9 cellular contexts compared by ENCODE assay signal in the genomic region with DNA sequence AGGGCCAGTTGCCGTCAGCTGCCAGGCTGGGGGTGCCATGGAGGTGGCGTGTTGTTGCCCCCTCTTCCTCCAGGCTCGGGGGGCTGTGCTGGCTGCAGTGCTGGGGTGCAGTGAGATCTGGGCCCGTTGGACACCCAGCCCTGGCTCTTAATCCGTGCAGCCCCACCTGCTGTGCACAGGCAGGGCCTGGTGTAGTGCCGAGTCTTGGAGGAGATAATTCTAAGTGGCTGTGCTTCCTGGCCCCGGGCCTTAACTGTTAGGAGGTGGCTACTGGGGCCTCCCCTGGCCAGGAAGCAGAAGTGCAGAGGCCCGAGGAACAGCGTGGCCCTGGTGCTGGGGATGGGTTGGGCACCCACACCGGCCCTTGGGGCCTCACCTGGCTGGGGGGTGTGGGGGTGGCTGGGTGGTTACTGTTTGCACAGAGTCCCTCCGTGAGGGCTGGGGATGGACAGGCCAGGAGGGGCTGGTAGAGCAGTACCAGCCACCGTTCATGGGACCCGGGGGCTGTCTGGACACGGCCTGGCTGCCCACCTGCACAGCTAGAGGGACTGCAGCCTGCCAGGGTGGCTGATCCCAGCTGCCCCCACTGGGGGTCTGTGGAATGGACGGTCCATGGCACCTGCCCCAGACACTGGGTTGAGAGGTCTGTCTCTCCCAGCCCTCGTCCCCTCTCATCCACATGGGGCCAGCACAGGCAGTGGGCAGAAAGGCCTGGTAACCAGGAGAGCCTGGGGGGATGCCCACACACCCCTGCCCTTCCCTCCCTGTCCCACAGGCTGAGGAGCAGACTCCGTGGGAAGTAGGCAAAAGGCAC. TPM values are rescaled to one million over a fixed set of nuclear protein-coding genes. Genes with fewer than 3 reads are reported as not detected.
DNase-seq lines count a peak whose midpoint lies in the region; ATAC-seq and TF ChIP-seq lines count a peak whose summit lies in the region.
"Had no signal": no experiment of that assay in that cellular context is flagged by ENCODE, and none has a peak within 500 bp of the region (broad histone marks: within the 10 kb centered on the region; RNA-seq: fewer than 3 reads in every experiment).

No MANE protein-coding gene starts in this region.

- H3K27ac Mint-ChIP-seq in CD4-positive, CD25-positive, alpha-beta regulatory T cell: peak overlapping the region in 2 of 3 donors; percentile 32 to 62
- H3K27ac Mint-ChIP-seq in activated B cell treated with CpG ODN at 0.5 μM for 24 hours: no peak overlapping the region

- H3K4me3 Mint-ChIP-seq in CD4-positive, CD25-positive, alpha-beta regulatory T cell: peak overlapping the region; percentile 48 to 84 (median 60)
- H3K4me3 Mint-ChIP-seq in activated B cell treated with CpG ODN at 0.5 μM for 24 hours: peak overlapping the region; percentile 41

- no peaks in the 10 kb centered on the region for H3K27me3 ChIP-seq in CD4-positive, CD25-positive, alpha-beta regulatory T cell (ENCODE audit: control insufficient read depth, insufficient read depth, low read length)
- H3K27me3 ChIP-seq in kidney epithelial cell (ENCODE audit: control insufficient read depth, insufficient read depth, low read length) (no peaks in the 10 kb centered on the region), left ventricle myocardium inferior (ENCODE audit: low read depth) (no peaks in the 10 kb centered on the region)

- H3K36me3 ChIP-seq in CD4-positive, CD25-positive, alpha-beta regulatory T cell (ENCODE audit: control insufficient read depth, insufficient read depth, low read length): peaks cover 12% of the 10 kb centered on the region
- peaks cover 1% of the 10 kb centered on the region for H3K36me3 ChIP-seq in kidney epithelial cell (ENCODE audit: control insufficient read depth, insufficient read depth, low read length)
- peaks cover 55% of the 10 kb centered on the region for H3K36me3 ChIP-seq in left ventricle myocardium inferior

- no peaks in the 10 kb centered on the region for H3K9me3 ChIP-seq in CD4-positive, CD25-positive, alpha-beta regulatory T cell (ENCODE audit: control insufficient read depth in 2 of 2, low read length in 2 of 2)
- H3K9me3 ChIP-seq in left ventricle myocardium inferior (replicated peaks): no peaks in the 10 kb centered on the region

- ATAC-seq in CD4-positive, CD25-positive, alpha-beta regulatory T cell (ENCODE audit: low read depth in 2 of 2): no peak
- no peak for ATAC-seq in activated B cell treated with CpG ODN at 0.5 μM for 24 hours (ENCODE audit: low read depth)

- H3K4me3 ChIP-seq in CD4-positive, CD25-positive, alpha-beta regulatory T cell (ENCODE audit: low read depth, low read length): no peak overlapping the region
- H3K4me3 ChIP-seq in kidney epithelial cell (ENCODE audit: low read depth, low read length): no peak overlapping the region
- H3K4me3 ChIP-seq in left ventricle myocardium inferior: no peak overlapping the region

- peaks cover 27% of the 10 kb centered on the region for H3K4me1 ChIP-seq in CD4-positive, CD25-positive, alpha-beta regulatory T cell (ENCODE audit: control insufficient read depth, insufficient read depth, low read length, poor library complexity, severe bottlenecking)
- peaks cover 58% of the 10 kb centered on the region for H3K4me1 ChIP-seq in left ventricle myocardium inferior

- CTCF ChIA-PET in activated B cell treated with CpG ODN at 0.5 μM for 24 hours (lab: Charles Lee): no interaction called here

- intact Hi-C loops in activated B cell treated with CpG ODN at 0.5 μM for 24 hours (cut with micrococcal nuclease): loop anchor here (10.0 kb wide), 1 partner anchor 182 kb away; the partner anchor contains the start of gene ARID3A
- intact Hi-C loops in left ventricle myocardium inferior (cut with micrococcal nuclease): no loop called here

- TF ChIP-seq CTCF in activated B cell treated with CpG ODN at 0.5 μM for 24 hours (IDR thresholded peaks at IDR 0.05): no peak
- peak; percentile 35 for TF ChIP-seq CTCF in kidney epithelial cell (IDR thresholded peaks at IDR 0.05; ENCODE audit: insufficient read depth, low read length, poor library complexity, severe bottlenecking)
- TF ChIP-seq CTCF in left ventricle myocardium inferior (IDR thresholded peaks at IDR 0.05; ENCODE audit: borderline replicate concordance): no peak

- no peak for DNase-seq in CD4-positive, CD25-positive, alpha-beta regulatory T cell
- peak in 70 of 76 experiments; percentile 35 to 89 (median 73) for DNase-seq in HUDEP-2 (lab: John Stamatoyannopoulos, UW; ENCODE audit: unreplicated experiment in 76 of 76)
- no peak for DNase-seq in activated B cell treated with CpG ODN at 0.5 μM for 24 hours
- no peak for DNase-seq in kidney epithelial cell (ENCODE audit: low read depth)
- no peak for DNase-seq in iPS-NIHi11 (ENCODE audit: low spot score)
- no peak for DNase-seq in left ventricle myocardium inferior
- DNase-seq in cortex of kidney (lab: John Stamatoyannopoulos, UW): no peak
- no peak for DNase-seq in NCI-H2227 (lab: John Stamatoyannopoulos, UW; ENCODE audit: unreplicated experiment)
- DNase-seq: RPMI8226 had no signal

- H3K9me3 Mint-ChIP-seq in CD4-positive, CD25-positive, alpha-beta regulatory T cell: peaks cover 0 to 2% (median 0%) of the 10 kb centered on the region in 7 donors
- H3K9me3 Mint-ChIP-seq in activated B cell treated with CpG ODN at 0.5 μM for 24 hours: no peaks in the 10 kb centered on the region

- peaks cover 0 to 27% (median 7%) of the 10 kb centered on the region in 4 donors for H3K4me1 Mint-ChIP-seq in CD4-positive, CD25-positive, alpha-beta regulatory T cell
- H3K4me1 Mint-ChIP-seq in activated B cell treated with CpG ODN at 0.5 μM for 24 hours: peaks cover 29% of the 10 kb centered on the region

- no peaks in the 10 kb centered on the region for H3K27me3 Mint-ChIP-seq in CD4-positive, CD25-positive, alpha-beta regulatory T cell
- no peaks in the 10 kb centered on the region for H3K27me3 Mint-ChIP-seq in activated B cell treated with CpG ODN at 0.5 μM for 24 hours

- POLR2A ChIA-PET in activated B cell treated with CpG ODN at 0.5 μM for 24 hours (lab: Charles Lee): interaction anchor here (0.8 to 1.0 kb wide), 3 partner anchors 16 to 87 kb away, joined by 3 read pairs; no protein-coding TSS in a partner anchor

- H3K36me3 Mint-ChIP-seq in CD4-positive, CD25-positive, alpha-beta regulatory T cell: no peaks in the 10 kb centered on the region
- peaks cover 23% of the 10 kb centered on the region for H3K36me3 Mint-ChIP-seq in activated B cell treated with CpG ODN at 0.5 μM for 24 hours (ENCODE audit: low read depth)

- peak overlapping the region; percentile 33 for H3K27ac ChIP-seq in CD4-positive, CD25-positive, alpha-beta regulatory T cell (ENCODE audit: insufficient read depth, low read length, poor library complexity, severe bottlenecking)
- H3K27ac ChIP-seq in left ventricle myocardium inferior (replicated peaks): no peak overlapping the region

RNA-seq across cellular contexts. Expression of gene GPX4, which starts 3.3 kb away (rescaled TPM):
- total RNA-seq in CD4-positive, CD25-positive, alpha-beta regulatory T cell: 112 TPM
- polyA plus RNA-seq in CD4-positive, CD25-positive, alpha-beta regulatory T cell: 100 to 1,000 TPM; 318 to 406 (median 354) TPM
- total RNA-seq in activated B cell treated with CpG ODN at 0.5 μM for 24 hours (213 and 218 TPM in 2 replicates), kidney epithelial cell (538 and 611 TPM in 2 replicates), left ventricle myocardium inferior (327 TPM)

RNA-seq across cellular contexts. Expression of gene POLR2E, which starts 11.9 kb away (rescaled TPM):
- 72.4 TPM for total RNA-seq in CD4-positive, CD25-positive, alpha-beta regulatory T cell
- polyA plus RNA-seq in CD4-positive, CD25-positive, alpha-beta regulatory T cell: 100 to 1,000 TPM; 120 to 145 (median 133) TPM
- 173 and 184 TPM in 2 replicates for total RNA-seq in activated B cell treated with CpG ODN at 0.5 μM for 24 hours
- 204 and 267 TPM in 2 replicates for total RNA-seq in kidney epithelial cell
- 140 TPM for total RNA-seq in left ventricle myocardium inferior

RNA-seq across cellular contexts. Expression of gene ARHGAP45, which starts 40.1 kb away (rescaled TPM):
- total RNA-seq in CD4-positive, CD25-positive, alpha-beta regulatory T cell: 756 TPM
- polyA plus RNA-seq in CD4-positive, CD25-positive, alpha-beta regulatory T cell: 100 to 1,000 TPM; 258 to 297 (median 277) TPM
- 266 and 312 TPM in 2 replicates for total RNA-seq in activated B cell treated with CpG ODN at 0.5 μM for 24 hours
- total RNA-seq in kidney epithelial cell: 1.4 and 4.2 TPM in 2 replicates
- 4.8 TPM for total RNA-seq in left ventricle myocardium inferior

Comparison
In these comparisons a context has a peak if more than half of its experiments do, and no peak if none do; other contexts are left out.
1. DNase-seq: peak in HUDEP-2 (70 of 76); none in CD4-positive, CD25-positive, alpha-beta regulatory T cell (0 of 3), activated B cell treated with CpG ODN at 0.5 μM for 24 hours (single experiment), kidney epithelial cell (single experiment), iPS-NIHi11 (single experiment), left ventricle myocardium inferior (single experiment), cortex of kidney (single experiment) and NCI-H2227 (single experiment).
2. RNA of gene ARHGAP45, which starts 40.1 kb away (total RNA-seq): 756 TPM in CD4-positive, CD25-positive, alpha-beta regulatory T cell (single experiment) and 266 to 312 TPM in activated B cell treated with CpG ODN at 0.5 μM for 24 hours; 4.8 TPM in left ventricle myocardium inferior (single experiment) and 1.4 to 4.2 TPM in kidney epithelial cell; every median in the first group is over 10 times any median in the second.